8 cellular contexts compared by ENCODE assay signal in the genomic region with DNA sequence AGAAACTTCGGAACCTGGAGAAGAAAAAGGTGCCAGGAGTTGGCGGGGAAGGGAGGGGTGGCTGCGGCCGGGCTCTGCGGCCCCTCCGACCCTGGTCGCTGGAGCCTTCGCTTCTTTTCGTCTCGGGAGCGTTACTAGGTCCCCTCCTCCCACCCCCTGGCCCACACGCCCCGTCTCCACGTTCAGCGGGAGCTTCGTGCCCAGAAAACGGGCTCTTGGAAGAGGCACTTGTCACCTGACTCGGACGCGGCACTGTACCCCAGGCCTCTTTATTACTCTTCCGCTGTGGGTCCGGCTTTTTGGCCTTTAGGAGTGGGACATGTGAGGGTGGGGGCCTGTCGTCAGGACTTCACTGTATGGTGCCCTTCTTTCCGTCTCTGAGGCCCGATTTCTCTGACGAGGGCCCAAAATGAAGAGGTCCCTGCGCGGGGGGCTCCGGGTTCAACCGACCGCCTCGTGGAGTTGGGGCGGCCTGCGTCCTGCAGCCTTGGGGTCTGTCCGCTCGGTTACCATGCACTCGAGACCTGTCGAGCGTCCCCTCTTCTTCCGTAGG. TPM values are rescaled to one million over a fixed set of nuclear protein-coding genes. Genes with fewer than 3 reads are reported as not detected.
DNase-seq lines count a peak whose midpoint lies in the region; ATAC-seq and TF ChIP-seq lines count a peak whose summit lies in the region.

No MANE protein-coding gene starts in this region.

- H3K4me1 Mint-ChIP-seq in activated CD8-positive, alpha-beta memory T cell treated with anti-CD3 and anti-CD28 coated beads, Interleukin-2, amount 10 ng/mL, durations not matched to agents 7 days and 5 days, result peaks cover 33% of the 10 kb centered on the region

- H3K4me3 ChIP-seq in fibroblast of lung (replicated peaks in 1 of 4; ENCODE audit: control extremely low read depth in 1 of 4, insufficient read depth in 1 of 4, low read depth in 3 of 4, low read length in 4 of 4) (peak overlapping the region; percentile 61 to 89 (median 78)), neutrophil (ENCODE audit: low read depth in 1 of 2, low read length in 1 of 2) (peak overlapping the region; percentile 97 to 99), uterus (peak overlapping the region; percentile 86 to 87)

- H3K79me2 ChIP-seq in fibroblast of lung (ENCODE audit: control insufficient read depth, insufficient read depth, low read length), result peaks cover 55% of the 10 kb centered on the region

- intact Hi-C loops in uterus (cut with DNase I; ENCODE audit: low total_unique reads), result loop anchor here (5.0 kb wide), 1 partner anchor 55 kb away; a partner anchor contains a TSS

- peaks cover 2% of the 10 kb centered on the region for H3K36me3 ChIP-seq in fibroblast of lung (ENCODE audit: control insufficient read depth, insufficient read depth, low read length)
- H3K36me3 ChIP-seq in neutrophil, result peaks cover 6% of the 10 kb centered on the region
- H3K36me3 ChIP-seq in uterus, result no peaks in the 10 kb centered on the region

- H3K27ac ChIP-seq in fibroblast of lung (ENCODE audit: insufficient read depth, low read length) (peak overlapping the region; percentile 72), neutrophil (peak overlapping the region; percentile 99), uterus (peak overlapping the region; percentile 99)

- peaks cover 29% of the 10 kb centered on the region for H3K36me3 Mint-ChIP-seq in activated CD8-positive, alpha-beta memory T cell treated with anti-CD3 and anti-CD28 coated beads, Interleukin-2, amount 10 ng/mL, durations not matched to agents 7 days and 5 days

- peak overlapping the region; percentile 90 for H3K4me2 ChIP-seq in fibroblast of lung (ENCODE audit: extremely low read depth, insufficient read depth, low read length)

- no peak overlapping the region for H2AFZ ChIP-seq in fibroblast of lung (ENCODE audit: low read length)

- peaks cover 10% of the 10 kb centered on the region for H4K20me1 ChIP-seq in fibroblast of lung (ENCODE audit: control insufficient read depth, extremely low read depth, insufficient read depth, low read length)

- H3K27ac Mint-ChIP-seq in activated CD8-positive, alpha-beta memory T cell treated with anti-CD3 and anti-CD28 coated beads, Interleukin-2, amount 10 ng/mL, durations not matched to agents 7 days and 5 days, result peak overlapping the region; percentile 97

- DNase-seq in EL (peak; percentile 23), fibroblast of lung (ENCODE audit: low read depth in 2 of 2) (no peak), uterus (peak; percentile 26 to 31), SHP77 (lab: John Stamatoyannopoulos, UW) (no peak)
- DNase-seq in activated CD8-positive, alpha-beta memory T cell treated with anti-CD3 and anti-CD28 coated beads, Interleukin-2, amount 10 ng/mL, durations not matched to agents 7 days and 5 days, result no peak

- peak overlapping the region; percentile 86 for H3K9ac ChIP-seq in fibroblast of lung (ENCODE audit: insufficient read depth, low read length)

- CTCF ChIA-PET in activated CD8-positive, alpha-beta memory T cell treated with anti-CD3 and anti-CD28 coated beads, Interleukin-2, amount 10 ng/mL, durations not matched to agents 7 days and 5 days (lab: Charles Lee), result interaction anchor here (0.7 to 1.4 kb wide), 3 partner anchors 12 to 306 kb away, joined by 3 read pairs; no protein-coding TSS in a partner anchor

- ATAC-seq in HG03439 (IDR thresholded peaks at IDR 0.05; ENCODE audit: unreplicated experiment) (peak; percentile 0), GM19455 (IDR thresholded peaks at IDR 0.05; ENCODE audit: unreplicated experiment) (no peak)
- peak; percentile 0 for ATAC-seq in activated CD8-positive, alpha-beta memory T cell treated with anti-CD3 and anti-CD28 coated beads, Interleukin-2, amount 10 ng/mL, durations not matched to agents 7 days and 5 days

- no peaks in the 10 kb centered on the region for H3K9me3 Mint-ChIP-seq in activated CD8-positive, alpha-beta memory T cell treated with anti-CD3 and anti-CD28 coated beads, Interleukin-2, amount 10 ng/mL, durations not matched to agents 7 days and 5 days (ENCODE audit: low read depth)

- H3K9me3 ChIP-seq in fibroblast of lung (ENCODE audit: control insufficient read depth, insufficient read depth, low read depth, low read length) (no peaks in the 10 kb centered on the region), neutrophil (no peaks in the 10 kb centered on the region), uterus (no peaks in the 10 kb centered on the region)

- no peaks in the 10 kb centered on the region for H3K27me3 Mint-ChIP-seq in activated CD8-positive, alpha-beta memory T cell treated with anti-CD3 and anti-CD28 coated beads, Interleukin-2, amount 10 ng/mL, durations not matched to agents 7 days and 5 days

- H3K4me1 ChIP-seq in fibroblast of lung (ENCODE audit: control insufficient read depth, extremely low read depth, insufficient read depth, low read length) (peaks cover 6% of the 10 kb centered on the region), neutrophil (ENCODE audit: control insufficient read depth in 1 of 2, insufficient read depth in 1 of 2, low read depth in 1 of 2, low read length in 1 of 2) (peaks cover 25 to 28% of the 10 kb centered on the region in 2 experiments), uterus (peaks cover 9 to 21% of the 10 kb centered on the region in 2 donors)

- H3K4me3 Mint-ChIP-seq in activated CD8-positive, alpha-beta memory T cell treated with anti-CD3 and anti-CD28 coated beads, Interleukin-2, amount 10 ng/mL, durations not matched to agents 7 days and 5 days, result peak overlapping the region; percentile 98

- no peak for TF ChIP-seq CTCF in fibroblast of lung (conservative IDR thresholded peaks at IDR 0.05 in 1 of 2, IDR thresholded peaks at IDR 0.05 in 1 of 2; ENCODE audit: low read depth in 1 of 2, low read length in 2 of 2)
- TF ChIP-seq CTCF in neutrophil (IDR thresholded peaks at IDR 0.05), result no peak
- no peak for TF ChIP-seq CTCF in uterus (IDR thresholded peaks at IDR 0.05)

- H3K27me3 ChIP-seq in fibroblast of lung (ENCODE audit: control insufficient read depth, insufficient read depth, low read length), result no peaks in the 10 kb centered on the region
- H3K27me3 ChIP-seq in neutrophil, result no peaks in the 10 kb centered on the region
- no peaks in the 10 kb centered on the region for H3K27me3 ChIP-seq in uterus

- no peak for TF ChIP-seq POLR2A in uterus (IDR thresholded peaks at IDR 0.05)

RNA-seq across cellular contexts. Expression of a gene that starts 1.2 kb away (rescaled TPM):
- 100 to 1,000 TPM; 227 to 267 TPM for total RNA-seq in activated CD8-positive, alpha-beta memory T cell treated with anti-CD3 and anti-CD28 coated beads, Interleukin-2, amount 10 ng/mL, durations not matched to agents 7 days and 5 days
- total RNA-seq in fibroblast of lung, result 181 and 220 TPM in 2 replicates
- 203 and 228 TPM in 2 replicates for polyA plus RNA-seq in fibroblast of lung
- polyA plus RNA-seq in fibroblast of lung (2012), result 144 and 160 TPM in 2 replicates
- polyA minus RNA-seq in fibroblast of lung (ENCODE audit: low replicate concordance), result 384 and 490 TPM in 2 replicates
- 100 to 1,000 TPM; 118 to 252 (median 169) TPM for total RNA-seq in uterus

RNA-seq across cellular contexts. Expression of a gene that starts 52.7 kb away (rescaled TPM):
- total RNA-seq in activated CD8-positive, alpha-beta memory T cell treated with anti-CD3 and anti-CD28 coated beads, Interleukin-2, amount 10 ng/mL, durations not matched to agents 7 days and 5 days, result 10 to 100 TPM; 63.8 to 93.9 TPM
- total RNA-seq in fibroblast of lung (12.1 and 14.4 TPM in 2 replicates), uterus (10 to 100 TPM; 18.5 to 54.0 (median 22.9) TPM)
- polyA plus RNA-seq in fibroblast of lung, result 21.5 and 33.0 TPM in 2 replicates
- 21.9 and 35.2 TPM in 2 replicates for polyA plus RNA-seq in fibroblast of lung (2012)
- 60.2 and 79.5 TPM in 2 replicates for polyA minus RNA-seq in fibroblast of lung (ENCODE audit: low replicate concordance)

Comparison
In these comparisons a context has a peak if more than half of its experiments do, and no peak if none do; other contexts are left out.
1. DNase-seq: peak in EL (single experiment) and uterus (2 of 2); none in activated CD8-positive, alpha-beta memory T cell treated with anti-CD3 and anti-CD28 coated beads, Interleukin-2, amount 10 ng/mL, durations not matched to agents 7 days and 5 days (single experiment), fibroblast of lung (0 of 2) and SHP77 (0 of 2).
2. Peak in every context shown above with its lines, with median percentiles within 50 percentile points of each other: H3K27ac ChIP-seq and H3K4me3 ChIP-seq.